In genomic region chr5:176812269-176813259, GRCh38 we compare ENCODE assay signal across 9 cellular contexts. TPM values are rescaled to one million over a fixed set of nuclear protein-coding genes. Genes with fewer than 3 reads are reported as not detected.
DNase-seq lines count a peak whose midpoint lies in the region; ATAC-seq and TF ChIP-seq lines count a peak whose summit lies in the region.
"Had no signal": no experiment of that assay in that cellular context is flagged by ENCODE, and none has a peak within 500 bp of the region (broad histone marks: within the 10 kb centered on the region; RNA-seq: fewer than 3 reads in every experiment).

No MANE protein-coding gene starts in this region.

- peaks cover 83% of the 10 kb centered on the region for H3K27me3 ChIP-seq in MM.1S (replicated peaks; ENCODE audit: insufficient read depth, low read length)

- H3K4me2 ChIP-seq in MM.1S (ENCODE audit: low read depth, low read length): no peak overlapping the region

- H3K9ac ChIP-seq in MM.1S (ENCODE audit: low read length): no peak overlapping the region

- no peaks in the 10 kb centered on the region for H3K9me2 ChIP-seq in MM.1S (replicated peaks; ENCODE audit: insufficient read depth, low read length)

- DNase-seq in NCI-H1417 (lab: John Stamatoyannopoulos, UW): peak in 2 of 3 experiments; percentile 35 to 56
- DNase-seq in NCI-H1417 treated with DMSO at 0.1 percent for 48 hours (lab: John Stamatoyannopoulos, UW): no peak
- DNase-seq in MM.1S: no peak
- DNase-seq in cardiac fibroblast (ENCODE audit: low read depth in 2 of 2): peak; percentile 26 to 30
- no peak for DNase-seq in osteocyte (ENCODE audit: extremely low spot score, unreplicated experiment)
- no peak for DNase-seq in stimulated activated CD4-positive, alpha-beta T cell treated with anti-CD3 and anti-CD28 coated beads, Interleukin-4, amount 100 ng/mL, for 4 hours
- DNase-seq in SHP77 treated with DMSO at 0.1 percent for 48 hours (lab: John Stamatoyannopoulos, UW): no peak

- no peaks in the 10 kb centered on the region for H3K79me2 ChIP-seq in MM.1S (ENCODE audit: low read length)

- no peak overlapping the region for H2AFZ ChIP-seq in MM.1S (ENCODE audit: low read length)

- H3K9me3 Mint-ChIP-seq in osteocyte (ENCODE audit: unreplicated experiment): no peaks in the 10 kb centered on the region

- H4K20me1 ChIP-seq in MM.1S (ENCODE audit: insufficient read depth, low read length): no peaks in the 10 kb centered on the region

- H3K9me3 ChIP-seq in MM.1S (replicated peaks; ENCODE audit: insufficient read depth, low read length): no peaks in the 10 kb centered on the region
- H3K9me3 ChIP-seq: thoracic aorta had no signal

- H3K36me3 ChIP-seq in MM.1S (replicated peaks; ENCODE audit: insufficient read depth, low read length): no peaks in the 10 kb centered on the region
- H3K36me3 ChIP-seq: thoracic aorta had no signal

- H3F3A ChIP-seq in MM.1S (ENCODE audit: insufficient read depth, low read length): no peaks in the 10 kb centered on the region

- TF ChIP-seq CTCF in MM.1S (IDR thresholded peaks at IDR 0.05; ENCODE audit: low read length) (peak; percentile 38), cardiac fibroblast (IDR thresholded peaks at IDR 0.05; ENCODE audit: low read depth, low read length) (peak; percentile 58), osteocyte (IDR thresholded peaks at IDR 0.05) (peak; percentile 56)

- no peak overlapping the region for H3K27ac Mint-ChIP-seq in osteocyte (ENCODE audit: unreplicated experiment)

- H3K4me3 ChIP-seq in MM.1S (ENCODE audit: low read length): no peak overlapping the region
- H3K4me3 ChIP-seq in cardiac fibroblast (replicated peaks in 1 of 2; ENCODE audit: low read depth in 2 of 2, low read length in 2 of 2): no peak overlapping the region
- H3K4me3 ChIP-seq: thoracic aorta had no signal

- peaks cover 14% of the 10 kb centered on the region for H3K4me1 Mint-ChIP-seq in osteocyte (ENCODE audit: unreplicated experiment)

- no peaks in the 10 kb centered on the region for H3K4me1 ChIP-seq in MM.1S (ENCODE audit: low read length)

- H3K4me3 Mint-ChIP-seq in osteocyte (ENCODE audit: unreplicated experiment): no peak overlapping the region

- no peaks in the 10 kb centered on the region for H3K36me3 Mint-ChIP-seq in osteocyte (ENCODE audit: unreplicated experiment)

- peaks cover 68% of the 10 kb centered on the region for H3K27me3 Mint-ChIP-seq in osteocyte (ENCODE audit: unreplicated experiment)

- H3K27ac ChIP-seq in MM.1S (ENCODE audit: low read length): no peak overlapping the region
- H3K27ac ChIP-seq: thoracic aorta had no signal

- no peak for ATAC-seq in GM18861 (IDR thresholded peaks at IDR 0.05; ENCODE audit: unreplicated experiment)

RNA-seq across cellular contexts. Expression of gene UNC5A, which starts 2.2 kb away (rescaled TPM):
- not detected in 2 replicates for total RNA-seq in osteocyte
- total RNA-seq: thoracic aorta had no signal

Comparison
In these comparisons a context has a peak if more than half of its experiments do, and no peak if none do; other contexts are left out.
1. DNase-seq: peak in NCI-H1417 (2 of 3) and cardiac fibroblast (2 of 2); none in NCI-H1417 treated with DMSO at 0.1 percent for 48 hours (single experiment), MM.1S (single experiment), osteocyte (single experiment), stimulated activated CD4-positive, alpha-beta T cell treated with anti-CD3 and anti-CD28 coated beads, Interleukin-4, amount 100 ng/mL, for 4 hours (0 of 2) and SHP77 treated with DMSO at 0.1 percent for 48 hours (single experiment).
2. Peak in every context shown above with its lines, with median percentiles within 50 percentile points of each other: CTCF ChIP-seq.